Comparison of ENCODE assay signal across 14 cellular contexts in the genomic region with DNA sequence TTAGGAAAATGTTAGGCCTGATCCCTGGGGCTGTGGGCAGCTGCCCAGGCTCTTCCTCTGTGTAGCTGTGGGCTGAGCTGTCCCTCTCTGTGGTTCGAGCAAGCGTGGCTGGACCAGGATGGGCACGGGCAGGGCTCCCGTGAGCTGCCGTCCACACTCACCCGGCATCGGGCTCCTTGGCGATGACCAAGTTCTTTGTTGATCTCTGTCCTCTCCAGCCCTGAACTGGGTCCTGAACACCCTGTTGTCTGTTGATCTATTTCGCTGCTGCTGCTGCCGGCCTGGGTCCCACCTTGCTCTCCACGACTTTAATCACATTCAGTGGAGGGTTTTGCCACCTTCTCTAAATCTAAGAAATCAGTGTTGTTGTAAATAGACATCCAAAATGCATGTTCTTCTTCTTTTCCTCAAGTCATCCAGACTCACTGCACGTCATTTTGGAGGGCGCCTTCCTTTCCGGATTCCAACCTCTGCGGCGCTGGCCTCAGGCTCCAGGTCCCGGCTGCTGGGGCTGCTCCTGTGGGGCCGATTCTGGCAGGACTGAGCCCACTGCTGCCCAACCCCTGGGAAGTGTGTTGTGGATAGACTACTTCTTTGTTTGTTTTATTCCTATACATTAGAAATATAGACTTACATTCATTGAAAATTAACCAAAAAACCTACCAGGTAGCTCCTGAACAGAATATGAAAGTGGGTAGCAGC.
DNase-seq lines count a peak whose midpoint lies in the region; ATAC-seq and TF ChIP-seq lines count a peak whose summit lies in the region.
"Had no signal": no experiment of that assay in that cellular context is flagged by ENCODE, and none has a peak within 500 bp of the region (broad histone marks: within the 10 kb centered on the region; RNA-seq: fewer than 3 reads in every experiment).

No MANE protein-coding gene starts in this region.

- H3K4me3 ChIP-seq in breast epithelium: peak overlapping the region in 2 of 3 donors; percentile 50 to 63
- peak overlapping the region; percentile 33 for H3K4me3 ChIP-seq in mucosa of stomach (ENCODE audit: low read length)
- H3K4me3 ChIP-seq in transverse colon: peak overlapping the region in 2 of 4 donors; percentile 18 to 28
- no peak overlapping the region for H3K4me3 ChIP-seq in foreskin fibroblast (ENCODE audit: low read depth in 1 of 2, low read length in 2 of 2)
- H3K4me3 ChIP-seq: GM23338, sigmoid colon had no signal

- no peaks in the 10 kb centered on the region for H3K36me3 ChIP-seq in breast epithelium
- H3K36me3 ChIP-seq in mucosa of stomach (ENCODE audit: control insufficient read depth, insufficient read depth, low read length): no peaks in the 10 kb centered on the region
- H3K36me3 ChIP-seq in transverse colon: no peaks in the 10 kb centered on the region
- H3K36me3 ChIP-seq: heart left ventricle, sigmoid colon had no signal

- TF ChIP-seq CTCF in breast epithelium (IDR thresholded peaks at IDR 0.05) (no peak), MCF 10A (IDR thresholded peaks at IDR 0.05; ENCODE audit: unreplicated experiment) (no peak), transverse colon (IDR thresholded peaks at IDR 0.05) (no peak), foreskin fibroblast (IDR thresholded peaks at IDR 0.05; ENCODE audit: low read depth, low read length) (no peak)

- peaks cover 9% of the 10 kb centered on the region for H3K4me1 Mint-ChIP-seq in MCF 10A (ENCODE audit: insufficient read depth, unreplicated experiment)
- peaks cover 7% of the 10 kb centered on the region for H3K4me1 Mint-ChIP-seq in activated naive CD8-positive, alpha-beta T cell treated with anti-CD3 and anti-CD28 coated beads for 36 hours

- in situ Hi-C loops in transverse colon (cut with MboI; ENCODE audit: low pct_ligation_motif_present in 1 of 4, low pct_unique_long_range_greater_than_20kb in 1 of 4, low sequenced_read_pairs in 3 of 4): no loop called here

- no peaks in the 10 kb centered on the region for H3K4me1 ChIP-seq in breast epithelium
- H3K4me1 ChIP-seq in mucosa of stomach (ENCODE audit: control insufficient read depth, insufficient read depth, low read length): peaks cover 17% of the 10 kb centered on the region
- H3K4me1 ChIP-seq in transverse colon: peaks cover 0 to 20% (median 7%) of the 10 kb centered on the region in 4 donors

- no peaks in the 10 kb centered on the region for H3K27me3 ChIP-seq in breast epithelium
- peaks cover 15% of the 10 kb centered on the region for H3K27me3 ChIP-seq in mucosa of stomach (ENCODE audit: control insufficient read depth, insufficient read depth, low read length)
- H3K27me3 ChIP-seq in transverse colon: no peaks in the 10 kb centered on the region

- DNase-seq in breast epithelium (ENCODE audit: low spot score in 2 of 2) (no peak), MCF 10A (ENCODE audit: unreplicated experiment) (no peak), transverse colon (no peak), foreskin fibroblast (no peak), NCI-H524 treated with DMSO at 0.1 percent for 48 hours (lab: John Stamatoyannopoulos, UW) (no peak)
- DNase-seq in activated naive CD8-positive, alpha-beta T cell treated with anti-CD3 and anti-CD28 coated beads for 36 hours: no peak
- DNase-seq: heart left ventricle, left ventricle myocardium superior, sigmoid colon had no signal

- H3K9me3 Mint-ChIP-seq in MCF 10A (ENCODE audit: unreplicated experiment): no peaks in the 10 kb centered on the region
- H3K9me3 Mint-ChIP-seq in activated naive CD8-positive, alpha-beta T cell treated with anti-CD3 and anti-CD28 coated beads for 36 hours: no peaks in the 10 kb centered on the region
- H3K9me3 Mint-ChIP-seq: activated naive CD4-positive, alpha-beta T cell treated with anti-CD3 and anti-CD28 coated beads, Interleukin-2, amount 50 U/mL, for 24 hours; CD8-positive, alpha-beta T cell had no signal

- 81 to 92% methylated on average over 4 to 18 of the region's 18 CpGs for WGBS in transverse colon (ENCODE audit: low coverage in 1 of 2), 2 donors

- H3K9ac ChIP-seq in mucosa of stomach (ENCODE audit: low read length): no peak overlapping the region

- BruUV-seq in MCF 10A (replicated peaks; lab: Mats Ljungman, UMichigan): no TSS peak

- CTCF ChIA-PET in MCF 10A (lab: Yijun Ruan, JAX): no interaction called here

- H3K27ac ChIP-seq in breast epithelium (no peak overlapping the region), transverse colon (peak overlapping the region in 3 of 4 donors; percentile 5 to 54 (median 22))
- H3K27ac ChIP-seq: heart left ventricle had no signal

- no peak overlapping the region for H3K4me3 Mint-ChIP-seq in MCF 10A (ENCODE audit: unreplicated experiment)
- peak overlapping the region; percentile 69 for H3K4me3 Mint-ChIP-seq in activated naive CD8-positive, alpha-beta T cell treated with anti-CD3 and anti-CD28 coated beads for 36 hours

- ATAC-seq in GM21737 (IDR thresholded peaks at IDR 0.05; ENCODE audit: unreplicated experiment): no peak

- TF ChIP-seq POLR2A in breast epithelium (IDR thresholded peaks at IDR 0.05) (no peak), transverse colon (IDR thresholded peaks at IDR 0.05) (no peak)

- POLR2A ChIA-PET in MCF 10A (lab: Yijun Ruan, JAX): interaction anchor here (0.5 to 0.7 kb wide), 2 partner anchors 22 to 523 kb away, joined by 3 read pairs; no protein-coding TSS in a partner anchor

- no peak for TF ChIP-seq EP300 in transverse colon (IDR thresholded peaks at IDR 0.05; ENCODE audit: low read depth)

- H3K27me3 Mint-ChIP-seq in MCF 10A (ENCODE audit: insufficient read depth, unreplicated experiment): peaks cover 8% of the 10 kb centered on the region
- H3K27me3 Mint-ChIP-seq in activated naive CD8-positive, alpha-beta T cell treated with anti-CD3 and anti-CD28 coated beads for 36 hours: peaks cover 14% of the 10 kb centered on the region

- intact Hi-C loops in breast epithelium (cut with DNase I; ENCODE audit: low total_unique reads): no loop called here
- intact Hi-C loops in MCF 10A (cut with micrococcal nuclease): no loop called here
- intact Hi-C loops in transverse colon (cut with DNase I; ENCODE audit: low total_unique reads): no loop called here

- H3K9me3 ChIP-seq in breast epithelium (peaks cover 4% of the 10 kb centered on the region in 2 donors), mucosa of stomach (ENCODE audit: control insufficient read depth, low read length) (no peaks in the 10 kb centered on the region), transverse colon (no peaks in the 10 kb centered on the region)
- H3K9me3 ChIP-seq: sigmoid colon had no signal

- H3K36me3 Mint-ChIP-seq in MCF 10A (ENCODE audit: insufficient read depth, unreplicated experiment): no peaks in the 10 kb centered on the region
- no peaks in the 10 kb centered on the region for H3K36me3 Mint-ChIP-seq in activated naive CD8-positive, alpha-beta T cell treated with anti-CD3 and anti-CD28 coated beads for 36 hours
- H3K36me3 Mint-ChIP-seq: activated naive CD4-positive, alpha-beta T cell treated with anti-CD3 and anti-CD28 coated beads, Interleukin-2, amount 50 U/mL, for 24 hours had no signal

- no peak overlapping the region for H3K27ac Mint-ChIP-seq in MCF 10A (ENCODE audit: low read depth, unreplicated experiment)
- no peak overlapping the region for H3K27ac Mint-ChIP-seq in activated naive CD8-positive, alpha-beta T cell treated with anti-CD3 and anti-CD28 coated beads for 36 hours
- H3K27ac Mint-ChIP-seq: activated naive CD4-positive, alpha-beta T cell treated with anti-CD3 and anti-CD28 coated beads, Interleukin-2, amount 50 U/mL, for 24 hours; CD8-positive, alpha-beta T cell; GM23338 had no signal

Comparison
In these comparisons a context has a peak if more than half of its experiments do, and no peak if none do; other contexts are left out.
1. H3K27ac ChIP-seq: peak in transverse colon (3 of 4); none in breast epithelium (0 of 2).
2. H3K4me3 ChIP-seq: peak in breast epithelium (2 of 3) and mucosa of stomach (single experiment); none in foreskin fibroblast (0 of 2).